ENCODE assay signal across 13 cellular contexts in the genomic region with DNA sequence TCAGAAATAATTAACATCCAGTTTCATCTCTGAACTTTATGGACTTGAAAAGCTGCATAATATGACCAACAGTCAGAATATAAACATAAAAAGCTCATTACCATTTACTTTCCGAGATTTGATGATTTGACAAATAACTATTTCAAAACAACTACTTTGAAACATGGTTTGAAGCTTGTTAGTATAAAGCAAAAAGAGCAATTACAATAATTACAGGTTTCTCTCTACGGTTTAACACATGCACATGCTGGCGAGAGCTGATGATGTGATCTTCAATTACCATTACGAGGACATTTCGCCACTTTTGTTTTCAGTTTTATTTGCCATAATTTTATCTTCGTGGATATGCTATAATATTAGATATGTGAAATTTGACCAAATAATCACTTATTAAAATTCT.
A peak's percentile ranks its signal among the peaks of the same experiment; 100 is the strongest.
DNase-seq lines count a peak whose midpoint lies in the region; ATAC-seq and TF ChIP-seq lines count a peak whose summit lies in the region.
"Had no signal": no experiment of that assay in that cellular context is flagged by ENCODE, and none has a peak within 500 bp of the region (broad histone marks: within the 10 kb centered on the region; RNA-seq: fewer than 3 reads in every experiment).

No MANE protein-coding gene starts in this region.

- H3K4me3 Mint-ChIP-seq in mesothelial cell of epicardium (peak overlapping the region; percentile 25), T-cell (no peak overlapping the region)
- no peak overlapping the region for H3K4me3 Mint-ChIP-seq in activated CD4-positive, alpha-beta memory T cell treated with anti-CD3 and anti-CD28 coated beads, Interleukin-2, amount 10 ng/mL, durations not matched to agents 7 days and 5 days
- H3K4me3 Mint-ChIP-seq: activated CD4-positive, alpha-beta T cell treated with anti-CD3 and anti-CD28 coated beads, Interleukin-2, amount 10 ng/mL, durations not matched to agents 7 days and 5 days; CD8-positive, alpha-beta memory T cell had no signal

- no peaks in the 10 kb centered on the region for H3K27me3 ChIP-seq in adipocyte (replicated peaks; ENCODE audit: control insufficient read depth, insufficient read depth, low read length)

- H3K4me3 ChIP-seq in GM12865 (ENCODE audit: low read depth, low read length) (peak overlapping the region; percentile 85), adipocyte (ENCODE audit: low read length) (peak overlapping the region; percentile 91)

- H3K27ac Mint-ChIP-seq in mesothelial cell of epicardium: peak overlapping the region; percentile 67
- H3K27ac Mint-ChIP-seq in activated CD4-positive, alpha-beta memory T cell treated with anti-CD3 and anti-CD28 coated beads, Interleukin-2, amount 10 ng/mL, durations not matched to agents 7 days and 5 days: no peak overlapping the region
- no peak overlapping the region for H3K27ac Mint-ChIP-seq in T-cell
- H3K27ac Mint-ChIP-seq: activated CD4-positive, alpha-beta T cell treated with anti-CD3 and anti-CD28 coated beads, Interleukin-2, amount 10 ng/mL, durations not matched to agents 7 days and 5 days; CD8-positive, alpha-beta memory T cell had no signal

- no peaks in the 10 kb centered on the region for H3K9me3 ChIP-seq in adipocyte (ENCODE audit: control insufficient read depth, low read length)

- no peak for TF ChIP-seq CTCF in GM12865 (IDR thresholded peaks at IDR 0.05; ENCODE audit: insufficient read depth, low read depth, low read length, missing control alignments)
- no peak for TF ChIP-seq CTCF in mesothelial cell of epicardium (IDR thresholded peaks at IDR 0.05; ENCODE audit: unreplicated experiment)

- CTCF ChIA-PET in activated CD4-positive, alpha-beta memory T cell treated with anti-CD3 and anti-CD28 coated beads, Interleukin-2, amount 10 ng/mL, durations not matched to agents 7 days and 5 days (lab: Charles Lee): no interaction called here
- CTCF ChIA-PET in T-cell (lab: Charles Lee): interaction anchor here in 1 of 2 donors (0.6 kb wide), 1 partner anchor 16 kb away, joined by 3 read pairs; no protein-coding TSS in a partner anchor

- H3K9ac ChIP-seq in adipocyte (ENCODE audit: low read length): peak overlapping the region; percentile 11

- POLR2A ChIA-PET in activated CD4-positive, alpha-beta memory T cell treated with anti-CD3 and anti-CD28 coated beads, Interleukin-2, amount 10 ng/mL, durations not matched to agents 7 days and 5 days (lab: Charles Lee): no interaction called here
- POLR2A ChIA-PET in T-cell (lab: Charles Lee): no interaction called here

- no peaks in the 10 kb centered on the region for H3K27me3 Mint-ChIP-seq in mesothelial cell of epicardium (ENCODE audit: low read depth)
- peaks cover 28% of the 10 kb centered on the region for H3K27me3 Mint-ChIP-seq in activated CD4-positive, alpha-beta memory T cell treated with anti-CD3 and anti-CD28 coated beads, Interleukin-2, amount 10 ng/mL, durations not matched to agents 7 days and 5 days
- peaks cover 21 to 23% of the 10 kb centered on the region in 2 donors for H3K27me3 Mint-ChIP-seq in T-cell

- H3K9me3 Mint-ChIP-seq in mesothelial cell of epicardium (no peaks in the 10 kb centered on the region), T-cell (no peaks in the 10 kb centered on the region)
- H3K9me3 Mint-ChIP-seq in activated CD4-positive, alpha-beta memory T cell treated with anti-CD3 and anti-CD28 coated beads, Interleukin-2, amount 10 ng/mL, durations not matched to agents 7 days and 5 days: no peaks in the 10 kb centered on the region
- H3K9me3 Mint-ChIP-seq: activated CD4-positive, alpha-beta T cell treated with anti-CD3 and anti-CD28 coated beads, Interleukin-2, amount 10 ng/mL, durations not matched to agents 7 days and 5 days had no signal

- H3K4me1 ChIP-seq in adipocyte (ENCODE audit: control insufficient read depth, insufficient read depth, low read length): peaks cover 52% of the 10 kb centered on the region

- DNase-seq in A172 (ENCODE audit: low spot score): peak; percentile 8
- DNase-seq in GM12865 (ENCODE audit: low read depth): peak; percentile 46
- peak; percentile 52 for DNase-seq in adipocyte (ENCODE audit: low read depth)
- DNase-seq in mesothelial cell of epicardium (ENCODE audit: low spot score in 2 of 2, unreplicated experiment in 2 of 2): no peak
- DNase-seq in SIG-M5 treated with dmso at 0.1 percent for 504 hours (lab: John Stamatoyannopoulos, UW; ENCODE audit: unreplicated experiment): no peak
- DNase-seq in activated CD4-positive, alpha-beta memory T cell treated with anti-CD3 and anti-CD28 coated beads, Interleukin-2, amount 10 ng/mL, durations not matched to agents 7 days and 5 days: no peak
- DNase-seq in T-cell: no peak
- DNase-seq: activated CD4-positive, alpha-beta T cell treated with anti-CD3 and anti-CD28 coated beads, Interleukin-2, amount 10 ng/mL, durations not matched to agents 7 days and 5 days; anterior cingulate cortex; CD8-positive, alpha-beta memory T cell; NCI-H1048; SHP77 had no signal

- ATAC-seq in T-cell (replicated peaks in 1 of 4) (no peak), HG03460 (IDR thresholded peaks at IDR 0.05; ENCODE audit: unreplicated experiment) (no peak)

- peaks cover 66% of the 10 kb centered on the region for H3K4me1 Mint-ChIP-seq in mesothelial cell of epicardium
- H3K4me1 Mint-ChIP-seq in activated CD4-positive, alpha-beta memory T cell treated with anti-CD3 and anti-CD28 coated beads, Interleukin-2, amount 10 ng/mL, durations not matched to agents 7 days and 5 days: peaks cover 5% of the 10 kb centered on the region
- H3K4me1 Mint-ChIP-seq in T-cell: peaks cover 10 to 16% (median 11%) of the 10 kb centered on the region in 3 donors

- no peaks in the 10 kb centered on the region for H3K36me3 Mint-ChIP-seq in mesothelial cell of epicardium
- no peaks in the 10 kb centered on the region for H3K36me3 Mint-ChIP-seq in activated CD4-positive, alpha-beta memory T cell treated with anti-CD3 and anti-CD28 coated beads, Interleukin-2, amount 10 ng/mL, durations not matched to agents 7 days and 5 days (ENCODE audit: low read depth)
- no peaks in the 10 kb centered on the region for H3K36me3 Mint-ChIP-seq in T-cell
- H3K36me3 Mint-ChIP-seq: CD8-positive, alpha-beta memory T cell had no signal

- H3K36me3 ChIP-seq in adipocyte (ENCODE audit: control insufficient read depth, insufficient read depth, low read length, severe bottlenecking): no peaks in the 10 kb centered on the region

Comparison
In these comparisons a context has a peak if more than half of its experiments do, and no peak if none do; other contexts are left out.
1. DNase-seq: peak in A172 (single experiment), GM12865 (single experiment) and adipocyte (single experiment); none in mesothelial cell of epicardium (0 of 2), SIG-M5 treated with dmso at 0.1 percent for 504 hours (single experiment), activated CD4-positive, alpha-beta memory T cell treated with anti-CD3 and anti-CD28 coated beads, Interleukin-2, amount 10 ng/mL, durations not matched to agents 7 days and 5 days (single experiment) and T-cell (0 of 34).